8 cellular contexts compared by ENCODE assay signal in genomic region chr19:34678421-34678820, GRCh38. TPM values are rescaled to one million over a fixed set of nuclear protein-coding genes. Genes with fewer than 3 reads are reported as not detected.
DNase-seq lines count a peak whose midpoint lies in the region; ATAC-seq and TF ChIP-seq lines count a peak whose summit lies in the region.

No MANE protein-coding gene starts in this region.

- no peak overlapping the region for H3K9ac ChIP-seq in endodermal cell (ENCODE audit: extremely low read depth, low read length, poor library complexity, severe bottlenecking)

- H3K4me1 ChIP-seq in endodermal cell (ENCODE audit: control insufficient read depth, insufficient read depth, low read length), result no peaks in the 10 kb centered on the region
- H3K4me1 ChIP-seq in ovary (ENCODE audit: insufficient read depth), result no peaks in the 10 kb centered on the region

- H3K27ac Mint-ChIP-seq in endodermal cell, result peak overlapping the region; percentile 66

- intact Hi-C loops in ovary (cut with DNase I), result no loop called here

- WGBS in endodermal cell (ENCODE audit: insufficient coverage in 1 of 2, insufficient read length in 1 of 2), 2 experiments, result 75 to 84% methylated on average over 8 to 10 of the region's 10 CpGs
- WGBS in ovary, 3 donors, result 56 to 59% (median 59%) methylated on average over 10 of the region's 10 CpGs

- peak; percentile 48 for DNase-seq in COR-L47 (lab: John Stamatoyannopoulos, UW)
- DNase-seq in NCI-H748 treated with DMSO at 0.1 percent for 48 hours (lab: John Stamatoyannopoulos, UW), result peak; percentile 19
- DNase-seq in endodermal cell, result no peak
- no peak for DNase-seq in ovary
- no peak for DNase-seq in omental fat pad (ENCODE audit: low spot score)
- no peak for DNase-seq in stimulated activated CD4-positive, alpha-beta T cell treated with anti-CD3 and anti-CD28 coated beads, Interleukin-1b, Interleukin-23, amount 100 ng/mL, for 48 hours
- no peak for DNase-seq in NCI-H446 treated with DMSO at 0.1 percent for 48 hours (lab: John Stamatoyannopoulos, UW)

- TF ChIP-seq CTCF in endodermal cell (conservative IDR thresholded peaks at IDR 0.05), result no peak
- no peak for TF ChIP-seq CTCF in ovary (IDR thresholded peaks at IDR 0.05)
- no peak for TF ChIP-seq CTCF in omental fat pad (IDR thresholded peaks at IDR 0.05)

- H3K36me3 Mint-ChIP-seq in endodermal cell (ENCODE audit: low read depth), result peaks cover 49% of the 10 kb centered on the region

- peaks cover 61% of the 10 kb centered on the region for H3K9me3 Mint-ChIP-seq in endodermal cell

- peak overlapping the region; percentile 87 for H3K4me3 ChIP-seq in endodermal cell (ENCODE audit: low read length)
- H3K4me3 ChIP-seq in ovary, result peak overlapping the region; percentile 89

- no peak overlapping the region for H3K27ac ChIP-seq in endodermal cell (ENCODE audit: low read depth, low read length)
- H3K27ac ChIP-seq in ovary, result no peak overlapping the region

- H3K4me3 Mint-ChIP-seq in endodermal cell, result peak overlapping the region; percentile 80

- peaks cover 23% of the 10 kb centered on the region for H3K27me3 Mint-ChIP-seq in endodermal cell (ENCODE audit: insufficient read depth)

- TF ChIP-seq EP300 in ovary (IDR thresholded peaks at IDR 0.05), result no peak

- H3K9me3 ChIP-seq in endodermal cell (ENCODE audit: control insufficient read depth, low read length) (peaks cover 64% of the 10 kb centered on the region), ovary (peaks cover 4 to 24% of the 10 kb centered on the region in 2 donors)

- no peak for ATAC-seq in GM21390 (IDR thresholded peaks at IDR 0.05; ENCODE audit: unreplicated experiment)
- ATAC-seq in omental fat pad (ENCODE audit: low FRiP score), result no peak

- H3K27me3 ChIP-seq in endodermal cell (ENCODE audit: control insufficient read depth, insufficient read depth, low read length, poor library complexity, severe bottlenecking) (peaks cover 19% of the 10 kb centered on the region), ovary (no peaks in the 10 kb centered on the region)

- H3K36me3 ChIP-seq in endodermal cell (ENCODE audit: control insufficient read depth, insufficient read depth, low read length), result peaks cover 48% of the 10 kb centered on the region
- H3K36me3 ChIP-seq in ovary, result no peaks in the 10 kb centered on the region

- peaks cover 2% of the 10 kb centered on the region for H3K4me1 Mint-ChIP-seq in endodermal cell

- TF ChIP-seq POLR2A in ovary (IDR thresholded peaks at IDR 0.05), result no peak

RNA-seq across cellular contexts. Expression of gene ZNF302, which starts 0.9 kb away (rescaled TPM):
- total RNA-seq in endodermal cell (10 to 100 TPM; 24.1 to 27.4 TPM), ovary (10 to 100 TPM; 26.1 to 40.6 (median 37.6) TPM), omental fat pad (10 to 100 TPM; 11.8 to 40.8 (median 19.9) TPM)
- polyA plus RNA-seq in endodermal cell (2013, experiment 1 of 2), result 32.4 TPM
- 26.9 TPM for polyA plus RNA-seq in endodermal cell (2013, experiment 2 of 2)
- 10 to 100 TPM; 23.3 to 31.0 TPM for polyA plus RNA-seq in ovary

RNA-seq across cellular contexts. Expression of gene SCGB2B2, which starts 1.5 kb away (rescaled TPM):
- total RNA-seq in endodermal cell (under 1 TPM in 1 of 2 donors, not detected in 1; 0.75 TPM), ovary (1 to 10 TPM in 1 of 7 donors, under 1 TPM in 6; 0.12 to 1.6 (median 0.50) TPM), omental fat pad (under 1 TPM in 3 of 4 donors, not detected in 1; 0.37 to 0.88 (median 0.48) TPM)
- not detected for polyA plus RNA-seq in endodermal cell (2013, experiment 1 of 2)
- polyA plus RNA-seq in endodermal cell (2013, experiment 2 of 2), result 0.33 TPM
- polyA plus RNA-seq in ovary, result under 1 TPM; 0.11 to 0.12 TPM

RNA-seq across cellular contexts. Expression of gene ZNF181, which starts 55.6 kb away (rescaled TPM):
- total RNA-seq in endodermal cell (1 to 10 TPM; 8.1 to 8.7 TPM), ovary (10 to 100 TPM; 20.1 to 39.2 (median 24.2) TPM), omental fat pad (10 to 100 TPM in 3 of 4 donors, 1 to 10 TPM in 1; 8.3 to 34.8 (median 17.6) TPM)
- 17.9 TPM for polyA plus RNA-seq in endodermal cell (2013, experiment 1 of 2)
- 16.3 TPM for polyA plus RNA-seq in endodermal cell (2013, experiment 2 of 2)
- 10 to 100 TPM; 15.0 to 23.3 TPM for polyA plus RNA-seq in ovary

Comparison
In these comparisons a context has a peak if more than half of its experiments do, and no peak if none do; other contexts are left out.
1. DNase-seq: peak in COR-L47 (single experiment) and NCI-H748 treated with DMSO at 0.1 percent for 48 hours (single experiment); none in endodermal cell (single experiment), ovary (0 of 5), omental fat pad (single experiment), stimulated activated CD4-positive, alpha-beta T cell treated with anti-CD3 and anti-CD28 coated beads, Interleukin-1b, Interleukin-23, amount 100 ng/mL, for 48 hours (single experiment) and NCI-H446 treated with DMSO at 0.1 percent for 48 hours (single experiment).